ENCODE assay signal across 9 cellular contexts in the genomic region with DNA sequence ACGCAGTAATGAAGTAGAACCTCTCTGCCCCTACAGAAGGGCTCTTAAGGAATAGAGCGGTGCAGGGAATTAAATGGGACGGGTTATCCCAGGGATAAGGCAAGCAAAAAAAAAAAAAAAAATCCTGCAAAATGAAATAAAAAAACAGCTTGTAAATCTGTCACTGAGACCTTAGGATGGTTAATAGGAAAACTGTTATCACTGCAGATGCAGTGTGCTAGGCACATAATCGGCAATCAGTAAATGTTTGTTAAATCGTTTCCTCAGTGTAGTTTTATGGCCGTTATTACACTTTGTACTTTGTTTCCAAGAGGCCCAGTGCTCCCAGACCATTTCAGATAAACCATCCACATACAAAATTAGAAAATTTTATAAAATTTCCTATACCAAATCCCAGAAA. TPM values are rescaled to one million over a fixed set of nuclear protein-coding genes. Genes with fewer than 3 reads are reported as not detected.
A peak's percentile ranks its signal among the peaks of the same experiment; 100 is the strongest.
DNase-seq lines count a peak whose midpoint lies in the region; ATAC-seq and TF ChIP-seq lines count a peak whose summit lies in the region.
"Had no signal": no experiment of that assay in that cellular context is flagged by ENCODE, and none has a peak within 500 bp of the region (broad histone marks: within the 10 kb centered on the region; RNA-seq: fewer than 3 reads in every experiment).

No MANE protein-coding gene starts in this region.

- no peak for TF ChIP-seq CTCF in mammary epithelial cell (conservative IDR thresholded peaks at IDR 0.05 in 1 of 2, IDR thresholded peaks at IDR 0.05 in 1 of 2; ENCODE audit: extremely low read depth in 1 of 2, insufficient read depth in 1 of 2, low read depth in 1 of 2, low read length in 2 of 2)
- TF ChIP-seq CTCF in mucosa of descending colon (IDR thresholded peaks at IDR 0.05) = no peak

- ATAC-seq in mucosa of descending colon (peak; percentile 49), GM19035 (IDR thresholded peaks at IDR 0.05; ENCODE audit: unreplicated experiment) (no peak)

- in situ Hi-C loops in mammary epithelial cell (cut with MboI; ENCODE audit: low sequenced_read_pairs in 2 of 2) = no loop called here

- H3K4me2 ChIP-seq in mammary epithelial cell (ENCODE audit: insufficient read depth, low read depth, low read length) = peak overlapping the region; percentile 77

- peaks cover 37% of the 10 kb centered on the region for H3K9me3 ChIP-seq in HUES48 (ENCODE audit: control insufficient read depth, insufficient read depth, low read length)
- H3K9me3 ChIP-seq in mammary epithelial cell (replicated peaks; ENCODE audit: insufficient read depth, low read length) = no peaks in the 10 kb centered on the region
- H3K9me3 ChIP-seq in mucosa of descending colon = no peaks in the 10 kb centered on the region

- peaks cover 62% of the 10 kb centered on the region for H3K79me2 ChIP-seq in ACC112 (ENCODE audit: control insufficient read depth, insufficient read depth, low read length, unreplicated experiment)
- H3K79me2 ChIP-seq in mammary epithelial cell (ENCODE audit: insufficient read depth, low read length) = peaks cover 72% of the 10 kb centered on the region

- intact Hi-C loops in mammary epithelial cell (cut with micrococcal nuclease) = no loop called here
- intact Hi-C loops in mucosa of descending colon (cut with DNase I, micrococcal nuclease) = no loop called here

- DNase-seq in mammary epithelial cell = no peak
- DNase-seq in mucosa of descending colon = no peak
- DNase-seq in GM03348 (ENCODE audit: low spot score) = no peak
- no peak for DNase-seq in cerebellar nuclear complex (lab: John Stamatoyannopoulos, UW)
- DNase-seq in HK-2 (ENCODE audit: unreplicated experiment) = no peak

- H2AFZ ChIP-seq in ACC112 (ENCODE audit: low read length, unreplicated experiment) = no peak overlapping the region
- H2AFZ ChIP-seq in mammary epithelial cell (ENCODE audit: low read depth, low read length) = no peak overlapping the region

- WGBS in mammary epithelial cell (ENCODE audit: low coverage, missing lambda C conversion rate) = 62% methylated on average over 6 of the region's 6 CpGs

- H3K27me3 ChIP-seq in ACC112 (ENCODE audit: insufficient read depth, low read length) (no peaks in the 10 kb centered on the region), HUES48 (ENCODE audit: control insufficient read depth, insufficient read depth, low read length) (no peaks in the 10 kb centered on the region), mammary epithelial cell (ENCODE audit: insufficient read depth, low read length) (no peaks in the 10 kb centered on the region)

- H3K9ac ChIP-seq in HUES48 (ENCODE audit: low read depth, low read length) (peak overlapping the region; percentile 96), mammary epithelial cell (ENCODE audit: insufficient read depth, low read length) (peak overlapping the region; percentile 97)

- H3K4me1 ChIP-seq in ACC112 (ENCODE audit: control insufficient read depth, insufficient read depth, low read length, unreplicated experiment) = peaks cover 4% of the 10 kb centered on the region
- no peaks in the 10 kb centered on the region for H3K4me1 ChIP-seq in HUES48 (ENCODE audit: control insufficient read depth, insufficient read depth, low read length)
- H3K4me1 ChIP-seq in mammary epithelial cell (ENCODE audit: insufficient read depth, low read length) = peaks cover 2% of the 10 kb centered on the region
- H3K4me1 ChIP-seq in mucosa of descending colon (ENCODE audit: low read depth) = no peaks in the 10 kb centered on the region

- CTCF ChIA-PET in mammary epithelial cell (lab: Charles Lee; ENCODE audit: low non-redundant PET) = no interaction called here

- no peaks in the 10 kb centered on the region for H4K20me1 ChIP-seq in mammary epithelial cell (ENCODE audit: insufficient read depth, low read length)

- no TSS peak for BruUV-seq in mammary epithelial cell (replicated peaks; lab: Mats Ljungman, UMichigan)

- dilution Hi-C loops in mammary epithelial cell (cut with HindIII; ENCODE audit: low sequenced_read_pairs) = no loop called here

- H3K4me3 ChIP-seq in ACC112 (ENCODE audit: low read depth, low read length) (peak overlapping the region; percentile 88), HUES48 (ENCODE audit: low read depth, low read length) (peak overlapping the region; percentile 76), mammary epithelial cell (replicated peaks in 1 of 3; ENCODE audit: insufficient read depth in 1 of 3, low read depth in 2 of 3, low read length in 3 of 3) (peak overlapping the region; percentile 52 to 71 (median 62)), mucosa of descending colon (no peak overlapping the region)

- H3K27ac ChIP-seq in ACC112 (ENCODE audit: low read depth, low read length) (peak overlapping the region; percentile 94), HUES48 (ENCODE audit: low read depth, low read length) (no peak overlapping the region), mammary epithelial cell (ENCODE audit: insufficient read depth, low read depth, low read length) (peak overlapping the region; percentile 98)

- H3K36me3 ChIP-seq in ACC112 (ENCODE audit: insufficient read depth, low read length) = no peaks in the 10 kb centered on the region
- peaks cover 26% of the 10 kb centered on the region for H3K36me3 ChIP-seq in HUES48 (ENCODE audit: control insufficient read depth, insufficient read depth, low read length)
- peaks cover 5% of the 10 kb centered on the region for H3K36me3 ChIP-seq in mammary epithelial cell (ENCODE audit: insufficient read depth, low read length)
- no peaks in the 10 kb centered on the region for H3K36me3 ChIP-seq in mucosa of descending colon (ENCODE audit: low read depth)

RNA-seq across cellular contexts. Expression of a gene that starts 1.0 kb away (rescaled TPM):
- 10 to 100 TPM; 49.1 to 51.2 TPM for total RNA-seq in mammary epithelial cell
- polyA plus RNA-seq in mammary epithelial cell = 29.6 TPM
- polyA minus RNA-seq in mammary epithelial cell = 26.9 TPM
- 10 to 100 TPM; 43.6 to 65.0 (median 60.7) TPM for total RNA-seq in mucosa of descending colon

RNA-seq across cellular contexts. Expression of a gene that starts 1.3 kb away (rescaled TPM):
- 10 to 100 TPM; 21.3 to 28.8 TPM for total RNA-seq in mammary epithelial cell
- 43.4 TPM for polyA plus RNA-seq in mammary epithelial cell
- polyA minus RNA-seq in mammary epithelial cell = 75.7 TPM
- total RNA-seq in mucosa of descending colon = 10 to 100 TPM; 17.7 to 26.9 (median 21.1) TPM

RNA-seq across cellular contexts. Expression of a gene that starts 18.2 kb away (rescaled TPM):
- 100 to 1,000 TPM; 288 to 293 TPM for total RNA-seq in mammary epithelial cell
- 2,001 TPM for polyA plus RNA-seq in mammary epithelial cell
- 121 TPM for polyA minus RNA-seq in mammary epithelial cell
- 100 to 1,000 TPM; 125 to 181 (median 167) TPM for total RNA-seq in mucosa of descending colon

RNA-seq across cellular contexts. Expression of a gene that starts 23.1 kb away (rescaled TPM):
- total RNA-seq in mammary epithelial cell (under 1 TPM in 1 of 2 donors, not detected in 1; under 0.01 TPM), mucosa of descending colon (1 to 10 TPM; 1.8 to 5.6 (median 5.0) TPM)
- not detected for polyA plus RNA-seq in mammary epithelial cell
- polyA minus RNA-seq in mammary epithelial cell = not detected
- total RNA-seq: T-helper 1 cell treated with Interleukin-12 subunit alpha and Interleukin-12 subunit beta and Interleukin-4 antibody, amounts not matched to agents 30 ng/mL and 1 ng/mL, for 36 hours had no signal
